Comparison of ENCODE assay signal across 5 cellular contexts in genomic region chr11:11570823-11571222, GRCh38.
"Had no signal": no experiment of that assay in that cellular context is flagged by ENCODE, and none has a peak within 500 bp of the region (broad histone marks: within the 10 kb centered on the region; RNA-seq: fewer than 3 reads in every experiment).

No MANE protein-coding gene starts in this region.

- DNase-seq: stimulated activated CD4-positive, alpha-beta T cell treated with anti-CD3 and anti-CD28 coated beads, Interleukin-12 subunit alpha, Interleukin-12 subunit beta, amount 100 ng/mL, for 4 hours; stimulated activated CD4-positive, alpha-beta T cell treated with anti-CD3 and anti-CD28 coated beads, Interleukin-4, amount 100 ng/mL, for 1 hour; stimulated activated CD8-positive, alpha-beta memory T cell treated with anti-CD3 and anti-CD28 coated beads, Interleukin-4, amount 100 ng/mL, for 48 hours had no signal

- H3K27me3 ChIP-seq: SJCRH30 had no signal

- H3K27ac ChIP-seq: SJCRH30 had no signal

- H3K36me3 ChIP-seq: SJCRH30 had no signal

- H3K4me3 ChIP-seq: SJCRH30 had no signal

- H3K4me1 ChIP-seq: SJCRH30 had no signal

- FAIRE-seq: urothelium cell line had no signal

- H3K9me3 ChIP-seq: SJCRH30 had no signal
